Comparison of ENCODE assay signal across 1 cellular context in the genomic region with DNA sequence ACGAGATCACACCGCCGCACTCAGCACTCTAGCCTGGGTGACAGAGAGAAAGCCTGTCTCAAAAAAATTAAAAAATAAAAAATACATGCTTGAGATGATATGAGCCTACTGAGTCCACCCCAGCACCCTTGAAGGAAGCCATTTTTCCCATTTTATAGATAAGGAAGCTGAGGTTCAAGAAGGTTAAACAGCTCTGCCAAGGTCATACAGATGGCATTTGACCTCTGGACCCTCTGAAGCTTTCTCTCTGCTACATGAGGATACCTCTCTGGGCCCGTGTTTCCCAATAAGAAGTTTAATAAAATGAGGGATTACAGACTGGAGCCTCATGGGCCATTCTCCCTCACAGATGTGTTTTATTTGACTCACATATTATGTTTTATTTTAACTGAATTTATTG.
A peak's percentile ranks its signal among the peaks of the same experiment; 100 is the strongest.
TF ChIP-seq lines count a peak whose summit lies in the region.

No MANE protein-coding gene starts in this region.

TF ChIP-seq in K562, 482 proteins besides CTCF, POLR2A, EP300 and RAD21:
- TF ChIP-seq RBM14 (IDR thresholded peaks at IDR 0.05; ENCODE audit: borderline replicate concordance, insufficient read depth, low read depth, low read length) (no peak), KAT7 (CRISPR knock-in tag; IDR thresholded peaks at IDR 0.05; ENCODE audit: borderline replicate concordance) (no peak), RBM17 (IDR thresholded peaks at IDR 0.05; ENCODE audit: borderline replicate concordance, low read depth, low read length) (no peak), FIP1L1 (IDR thresholded peaks at IDR 0.05; ENCODE audit: low read depth, low read length, poor library complexity, severe bottlenecking) (no peak), ZSCAN29 (IDR thresholded peaks at IDR 0.05) (no peak), LEF1 (IDR thresholded peaks at IDR 0.05) (no peak), ESRRA (IDR thresholded peaks at IDR 0.05; ENCODE audit: borderline replicate concordance, low read depth) (peak; percentile 75), STAT5A (IDR thresholded peaks at IDR 0.05; ENCODE audit: borderline replicate concordance, low read length) (no peak), CC2D1A (IDR thresholded peaks at IDR 0.05) (no peak), YY1 (IDR thresholded peaks at IDR 0.05; ENCODE audit: borderline replicate concordance in 1 of 3, control insufficient read depth in 1 of 3, extremely low read depth in 1 of 3, insufficient read depth in 3 of 3, insufficient read length in 1 of 3, insufficient replicate concordance in 2 of 3, low read depth in 1 of 3, low read length in 2 of 3) (no peak), CBFA2T3 (IDR thresholded peaks at IDR 0.05) (0 out of 2 replicates have a peak, but pooled peaks have one; percentile 4), HCFC1 (IDR thresholded peaks at IDR 0.05; ENCODE audit: low read depth, low read length) (no peak)
- TF ChIP-seq, protein P1, sequence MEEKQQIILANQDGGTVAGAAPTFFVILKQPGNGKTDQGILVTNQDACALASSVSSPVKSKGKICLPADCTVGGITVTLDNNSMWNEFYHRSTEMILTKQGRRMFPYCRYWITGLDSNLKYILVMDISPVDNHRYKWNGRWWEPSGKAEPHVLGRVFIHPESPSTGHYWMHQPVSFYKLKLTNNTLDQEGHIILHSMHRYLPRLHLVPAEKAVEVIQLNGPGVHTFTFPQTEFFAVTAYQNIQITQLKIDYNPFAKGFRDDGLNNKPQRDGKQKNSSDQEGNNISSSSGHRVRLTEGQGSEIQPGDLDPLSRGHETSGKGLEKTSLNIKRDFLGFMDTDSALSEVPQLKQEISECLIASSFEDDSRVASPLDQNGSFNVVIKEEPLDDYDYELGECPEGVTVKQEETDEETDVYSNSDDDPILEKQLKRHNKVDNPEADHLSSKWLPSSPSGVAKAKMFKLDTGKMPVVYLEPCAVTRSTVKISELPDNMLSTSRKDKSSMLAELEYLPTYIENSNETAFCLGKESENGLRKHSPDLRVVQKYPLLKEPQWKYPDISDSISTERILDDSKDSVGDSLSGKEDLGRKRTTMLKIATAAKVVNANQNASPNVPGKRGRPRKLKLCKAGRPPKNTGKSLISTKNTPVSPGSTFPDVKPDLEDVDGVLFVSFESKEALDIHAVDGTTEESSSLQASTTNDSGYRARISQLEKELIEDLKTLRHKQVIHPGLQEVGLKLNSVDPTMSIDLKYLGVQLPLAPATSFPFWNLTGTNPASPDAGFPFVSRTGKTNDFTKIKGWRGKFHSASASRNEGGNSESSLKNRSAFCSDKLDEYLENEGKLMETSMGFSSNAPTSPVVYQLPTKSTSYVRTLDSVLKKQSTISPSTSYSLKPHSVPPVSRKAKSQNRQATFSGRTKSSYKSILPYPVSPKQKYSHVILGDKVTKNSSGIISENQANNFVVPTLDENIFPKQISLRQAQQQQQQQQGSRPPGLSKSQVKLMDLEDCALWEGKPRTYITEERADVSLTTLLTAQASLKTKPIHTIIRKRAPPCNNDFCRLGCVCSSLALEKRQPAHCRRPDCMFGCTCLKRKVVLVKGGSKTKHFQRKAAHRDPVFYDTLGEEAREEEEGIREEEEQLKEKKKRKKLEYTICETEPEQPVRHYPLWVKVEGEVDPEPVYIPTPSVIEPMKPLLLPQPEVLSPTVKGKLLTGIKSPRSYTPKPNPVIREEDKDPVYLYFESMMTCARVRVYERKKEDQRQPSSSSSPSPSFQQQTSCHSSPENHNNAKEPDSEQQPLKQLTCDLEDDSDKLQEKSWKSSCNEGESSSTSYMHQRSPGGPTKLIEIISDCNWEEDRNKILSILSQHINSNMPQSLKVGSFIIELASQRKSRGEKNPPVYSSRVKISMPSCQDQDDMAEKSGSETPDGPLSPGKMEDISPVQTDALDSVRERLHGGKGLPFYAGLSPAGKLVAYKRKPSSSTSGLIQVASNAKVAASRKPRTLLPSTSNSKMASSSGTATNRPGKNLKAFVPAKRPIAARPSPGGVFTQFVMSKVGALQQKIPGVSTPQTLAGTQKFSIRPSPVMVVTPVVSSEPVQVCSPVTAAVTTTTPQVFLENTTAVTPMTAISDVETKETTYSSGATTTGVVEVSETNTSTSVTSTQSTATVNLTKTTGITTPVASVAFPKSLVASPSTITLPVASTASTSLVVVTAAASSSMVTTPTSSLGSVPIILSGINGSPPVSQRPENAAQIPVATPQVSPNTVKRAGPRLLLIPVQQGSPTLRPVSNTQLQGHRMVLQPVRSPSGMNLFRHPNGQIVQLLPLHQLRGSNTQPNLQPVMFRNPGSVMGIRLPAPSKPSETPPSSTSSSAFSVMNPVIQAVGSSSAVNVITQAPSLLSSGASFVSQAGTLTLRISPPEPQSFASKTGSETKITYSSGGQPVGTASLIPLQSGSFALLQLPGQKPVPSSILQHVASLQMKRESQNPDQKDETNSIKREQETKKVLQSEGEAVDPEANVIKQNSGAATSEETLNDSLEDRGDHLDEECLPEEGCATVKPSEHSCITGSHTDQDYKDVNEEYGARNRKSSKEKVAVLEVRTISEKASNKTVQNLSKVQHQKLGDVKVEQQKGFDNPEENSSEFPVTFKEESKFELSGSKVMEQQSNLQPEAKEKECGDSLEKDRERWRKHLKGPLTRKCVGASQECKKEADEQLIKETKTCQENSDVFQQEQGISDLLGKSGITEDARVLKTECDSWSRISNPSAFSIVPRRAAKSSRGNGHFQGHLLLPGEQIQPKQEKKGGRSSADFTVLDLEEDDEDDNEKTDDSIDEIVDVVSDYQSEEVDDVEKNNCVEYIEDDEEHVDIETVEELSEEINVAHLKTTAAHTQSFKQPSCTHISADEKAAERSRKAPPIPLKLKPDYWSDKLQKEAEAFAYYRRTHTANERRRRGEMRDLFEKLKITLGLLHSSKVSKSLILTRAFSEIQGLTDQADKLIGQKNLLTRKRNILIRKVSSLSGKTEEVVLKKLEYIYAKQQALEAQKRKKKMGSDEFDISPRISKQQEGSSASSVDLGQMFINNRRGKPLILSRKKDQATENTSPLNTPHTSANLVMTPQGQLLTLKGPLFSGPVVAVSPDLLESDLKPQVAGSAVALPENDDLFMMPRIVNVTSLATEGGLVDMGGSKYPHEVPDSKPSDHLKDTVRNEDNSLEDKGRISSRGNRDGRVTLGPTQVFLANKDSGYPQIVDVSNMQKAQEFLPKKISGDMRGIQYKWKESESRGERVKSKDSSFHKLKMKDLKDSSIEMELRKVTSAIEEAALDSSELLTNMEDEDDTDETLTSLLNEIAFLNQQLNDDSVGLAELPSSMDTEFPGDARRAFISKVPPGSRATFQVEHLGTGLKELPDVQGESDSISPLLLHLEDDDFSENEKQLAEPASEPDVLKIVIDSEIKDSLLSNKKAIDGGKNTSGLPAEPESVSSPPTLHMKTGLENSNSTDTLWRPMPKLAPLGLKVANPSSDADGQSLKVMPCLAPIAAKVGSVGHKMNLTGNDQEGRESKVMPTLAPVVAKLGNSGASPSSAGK (IDR thresholded peaks at IDR 0.05), result no peak
